In genomic region chr2:55150834-55151233, GRCh38 we compare ENCODE assay signal across 10 cellular contexts.
DNase-seq lines count a peak whose midpoint lies in the region; ATAC-seq and TF ChIP-seq lines count a peak whose summit lies in the region.
"Had no signal": no experiment of that assay in that cellular context is flagged by ENCODE, and none has a peak within 500 bp of the region (broad histone marks: within the 10 kb centered on the region; RNA-seq: fewer than 3 reads in every experiment).

No MANE protein-coding gene starts in this region.

- H3K27ac ChIP-seq in SK-N-SH (ENCODE audit: low read depth in 2 of 2, low read length in 1 of 2) (no peak overlapping the region), SJCRH30 (no peak overlapping the region)

- H4K20me1 ChIP-seq in SK-N-SH (ENCODE audit: insufficient read depth) = no peaks in the 10 kb centered on the region

- no peaks in the 10 kb centered on the region for H3K9me3 ChIP-seq in SK-N-SH
- H3K9me3 ChIP-seq in SJCRH30 (replicated peaks) = no peaks in the 10 kb centered on the region

- POLR2A ChIA-PET in SK-N-SH (lab: Yijun Ruan, JAX) = no interaction called here

- H3K4me2 ChIP-seq in SK-N-SH = no peak overlapping the region

- TF ChIP-seq RAD21 in SK-N-SH (IDR thresholded peaks at IDR 0.05; ENCODE audit: low read length) = no peak

- peak; percentile 70 for ATAC-seq in GM19463 (IDR thresholded peaks at IDR 0.05; ENCODE audit: unreplicated experiment)
- peak; percentile 87 for ATAC-seq in HG03095 (IDR thresholded peaks at IDR 0.05; ENCODE audit: unreplicated experiment)
- ATAC-seq in SK-N-SH treated with all-trans-retinoic acid at 6 μM for 48 hours = no peak

- H3K36me3 ChIP-seq in GM06990 (ENCODE audit: control insufficient read depth, insufficient read depth, low read length) (no peaks in the 10 kb centered on the region), SK-N-SH (replicated peaks in 1 of 2; ENCODE audit: control insufficient read depth in 1 of 2, insufficient read depth in 2 of 2, low read length in 1 of 2) (no peaks in the 10 kb centered on the region), SJCRH30 (no peaks in the 10 kb centered on the region)

- H3K27me3 ChIP-seq in GM06990 (replicated peaks; ENCODE audit: control insufficient read depth, insufficient read depth, low read length) (no peaks in the 10 kb centered on the region), SK-N-SH (ENCODE audit: insufficient read depth) (no peaks in the 10 kb centered on the region), SJCRH30 (no peaks in the 10 kb centered on the region)

- CTCF ChIA-PET in SK-N-SH (lab: Yijun Ruan, JAX) = interaction anchor here (1.2 to 2.3 kb wide), 3 partner anchors 17 to 101 kb away, joined by 3 to 9 read pairs (median 4); partner anchors contain the start of gene RTN4

- DNase-seq in GM06990 (ENCODE audit: extremely low read depth, insufficient read length) = peak; percentile 29
- peak; percentile 54 for DNase-seq in SIG-M5 (lab: John Stamatoyannopoulos, UW)
- no peak for DNase-seq in SK-N-SH
- no peak for DNase-seq in SJCRH30
- no peak for DNase-seq in iPS-NIHi7 (ENCODE audit: extremely low spot score)
- DNase-seq: activated CD8-positive, alpha-beta memory T cell treated with anti-CD3 and anti-CD28 coated beads for 24 hours; AML-193 had no signal

- WGBS in SK-N-SH (ENCODE audit: low lambda C conversion rate) = 96% methylated on average over 3 of the region's 3 CpGs

- H3K4me3 ChIP-seq in GM06990 (replicated peaks; ENCODE audit: low read depth, low read length) = no peak overlapping the region
- no peak overlapping the region for H3K4me3 ChIP-seq in SK-N-SH (ENCODE audit: low read depth in 2 of 2, low read length in 1 of 2)
- H3K4me3 ChIP-seq in SJCRH30 = no peak overlapping the region

- H3K9ac ChIP-seq in SK-N-SH = no peak overlapping the region

- H2AFZ ChIP-seq in SK-N-SH (ENCODE audit: low read depth) = no peak overlapping the region

- TF ChIP-seq CTCF in GM06990 (IDR thresholded peaks at IDR 0.05; ENCODE audit: insufficient read depth, low read length, poor library complexity, severe bottlenecking) = no peak
- TF ChIP-seq CTCF in SK-N-SH (IDR thresholded peaks at IDR 0.05) = no peak

- no peaks in the 10 kb centered on the region for H3K79me2 ChIP-seq in SK-N-SH (ENCODE audit: insufficient read depth)

- peaks cover 14 to 31% of the 10 kb centered on the region in 2 experiments; a peak in 3 of 4 replicates for H3K4me1 ChIP-seq in SK-N-SH (ENCODE audit: control insufficient read depth in 1 of 2, insufficient read depth in 2 of 2, low read depth in 1 of 2, low read length in 1 of 2)
- H3K4me1 ChIP-seq in SJCRH30 = peaks cover 21% of the 10 kb centered on the region

- peaks cover 24% of the 10 kb centered on the region for H3F3A ChIP-seq in SK-N-SH (replicated peaks; ENCODE audit: insufficient read depth)

- no peak for TF ChIP-seq EP300 in SK-N-SH (IDR thresholded peaks at IDR 0.05; ENCODE audit: borderline replicate concordance in 1 of 2, low read depth in 1 of 2, low read length in 1 of 2)

- H3K9me2 ChIP-seq in SK-N-SH = no peaks in the 10 kb centered on the region

TF ChIP-seq in SK-N-SH, 30 proteins besides CTCF, POLR2A, EP300 and RAD21:
- TF ChIP-seq, protein P1, sequence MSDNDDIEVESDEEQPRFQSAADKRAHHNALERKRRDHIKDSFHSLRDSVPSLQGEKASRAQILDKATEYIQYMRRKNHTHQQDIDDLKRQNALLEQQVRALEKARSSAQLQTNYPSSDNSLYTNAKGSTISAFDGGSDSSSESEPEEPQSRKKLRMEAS (IDR thresholded peaks at IDR 0.05; ENCODE audit: low read depth) = no peak
- TF ChIP-seq TAF1 (IDR thresholded peaks at IDR 0.05; ENCODE audit: borderline replicate concordance, low read depth, low read length) = no peak
- no peak for TF ChIP-seq ELF1 (IDR thresholded peaks at IDR 0.05)
- no peak for TF ChIP-seq RCOR1 (IDR thresholded peaks at IDR 0.05; ENCODE audit: low read length)
- TF ChIP-seq FOXJ3 (CRISPR knock-in tag; IDR thresholded peaks at IDR 0.05) = no peak
- no peak for TF ChIP-seq JUND (IDR thresholded peaks at IDR 0.05)
- TF ChIP-seq, protein P2, sequence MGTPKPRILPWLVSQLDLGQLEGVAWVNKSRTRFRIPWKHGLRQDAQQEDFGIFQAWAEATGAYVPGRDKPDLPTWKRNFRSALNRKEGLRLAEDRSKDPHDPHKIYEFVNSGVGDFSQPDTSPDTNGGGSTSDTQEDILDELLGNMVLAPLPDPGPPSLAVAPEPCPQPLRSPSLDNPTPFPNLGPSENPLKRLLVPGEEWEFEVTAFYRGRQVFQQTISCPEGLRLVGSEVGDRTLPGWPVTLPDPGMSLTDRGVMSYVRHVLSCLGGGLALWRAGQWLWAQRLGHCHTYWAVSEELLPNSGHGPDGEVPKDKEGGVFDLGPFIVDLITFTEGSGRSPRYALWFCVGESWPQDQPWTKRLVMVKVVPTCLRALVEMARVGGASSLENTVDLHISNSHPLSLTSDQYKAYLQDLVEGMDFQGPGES (IDR thresholded peaks at IDR 0.05; ENCODE audit: low read depth, low read length) = no peak
- no peak for TF ChIP-seq NRF1 (IDR thresholded peaks at IDR 0.05; ENCODE audit: low read depth, low read length)
- TF ChIP-seq TCF12 (IDR thresholded peaks at IDR 0.05) = no peak
TF ChIP-seq in SK-N-SH: peak in this region for 0.

TF ChIP-seq in SK-N-SH treated with all-trans-retinoic acid at 6 μM for 48 hours, 23 proteins besides CTCF, POLR2A, EP300 and RAD21:
- no peak for TF ChIP-seq TOX (CRISPR knock-in tag; IDR thresholded peaks at IDR 0.05; ENCODE audit: borderline replicate concordance)
- TF ChIP-seq ESRRG (CRISPR knock-in tag; IDR thresholded peaks at IDR 0.05) = no peak
- no peak for TF ChIP-seq ARNTL (CRISPR knock-in tag; IDR thresholded peaks at IDR 0.05; ENCODE audit: borderline replicate concordance, low read depth)
- no peak for TF ChIP-seq CREB5 (CRISPR knock-in tag; IDR thresholded peaks at IDR 0.05; ENCODE audit: low read depth)
- TF ChIP-seq, protein P3, sequence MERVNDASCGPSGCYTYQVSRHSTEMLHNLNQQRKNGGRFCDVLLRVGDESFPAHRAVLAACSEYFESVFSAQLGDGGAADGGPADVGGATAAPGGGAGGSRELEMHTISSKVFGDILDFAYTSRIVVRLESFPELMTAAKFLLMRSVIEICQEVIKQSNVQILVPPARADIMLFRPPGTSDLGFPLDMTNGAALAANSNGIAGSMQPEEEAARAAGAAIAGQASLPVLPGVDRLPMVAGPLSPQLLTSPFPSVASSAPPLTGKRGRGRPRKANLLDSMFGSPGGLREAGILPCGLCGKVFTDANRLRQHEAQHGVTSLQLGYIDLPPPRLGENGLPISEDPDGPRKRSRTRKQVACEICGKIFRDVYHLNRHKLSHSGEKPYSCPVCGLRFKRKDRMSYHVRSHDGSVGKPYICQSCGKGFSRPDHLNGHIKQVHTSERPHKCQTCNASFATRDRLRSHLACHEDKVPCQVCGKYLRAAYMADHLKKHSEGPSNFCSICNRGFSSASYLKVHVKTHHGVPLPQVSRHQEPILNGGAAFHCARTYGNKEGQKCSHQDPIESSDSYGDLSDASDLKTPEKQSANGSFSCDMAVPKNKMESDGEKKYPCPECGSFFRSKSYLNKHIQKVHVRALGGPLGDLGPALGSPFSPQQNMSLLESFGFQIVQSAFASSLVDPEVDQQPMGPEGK (CRISPR knock-in tag; IDR thresholded peaks at IDR 0.05; ENCODE audit: borderline replicate concordance) = no peak
- no peak for TF ChIP-seq ZFP3 (CRISPR knock-in tag; IDR thresholded peaks at IDR 0.05)
- no peak for TF ChIP-seq OSR1 (CRISPR knock-in tag; IDR thresholded peaks at IDR 0.05)
- TF ChIP-seq ZNF565 (CRISPR knock-in tag; conservative IDR thresholded peaks at IDR 0.05; ENCODE audit: low read depth) = no peak
- TF ChIP-seq CSDC2 (CRISPR knock-in tag; IDR thresholded peaks at IDR 0.05) = no peak

Comparison
In these comparisons a context has a peak if more than half of its experiments do, and no peak if none do; other contexts are left out.
1. DNase-seq: peak in GM06990 (single experiment) and SIG-M5 (single experiment); none in SK-N-SH (single experiment), SJCRH30 (0 of 2) and iPS-NIHi7 (single experiment).